Comparison of ENCODE assay signal across 2 cellular contexts in genomic region chr19:4889034-4889825, GRCh38.
TF ChIP-seq lines count a peak whose summit lies in the region.

No MANE protein-coding gene starts in this region.

TF ChIP-seq in K562, 482 proteins besides CTCF, POLR2A, EP300 and RAD21 (continues in another document):
- TF ChIP-seq ZNF274 (IDR thresholded peaks at IDR 0.05; ENCODE audit: borderline replicate concordance, low read depth, low read length) (no peak), AFF4 (CRISPR knock-in tag; IDR thresholded peaks at IDR 0.05) (no peak), RBM15 (IDR thresholded peaks at IDR 0.05; ENCODE audit: insufficient read depth, low read length) (no peak), KAT8 (IDR thresholded peaks at IDR 0.05; ENCODE audit: low read depth) (no peak), JUN (IDR thresholded peaks at IDR 0.05; ENCODE audit: borderline replicate concordance, low read depth, low read length) (no peak), JUN (CRISPR knock-in tag; IDR thresholded peaks at IDR 0.05; ENCODE audit: borderline replicate concordance) (no peak), LCOR (CRISPR knock-in tag; IDR thresholded peaks at IDR 0.05) (no peak), ZKSCAN8 (CRISPR knock-in tag; IDR thresholded peaks at IDR 0.05) (no peak), MTA1 (IDR thresholded peaks at IDR 0.05; ENCODE audit: borderline replicate concordance) (no peak), ELK3 (CRISPR knock-in tag; IDR thresholded peaks at IDR 0.05) (no peak), KDM5B (IDR thresholded peaks at IDR 0.05; ENCODE audit: insufficient replicate concordance, low read depth, low read length) (no peak), CHD2 (IDR thresholded peaks at IDR 0.05; ENCODE audit: low read depth, low read length) (no peak), PTTG1 (tag; IDR thresholded peaks at IDR 0.05; ENCODE audit: low read depth) (no peak), IRF9 (tag; IDR thresholded peaks at IDR 0.05) (no peak), GABPB1 (CRISPR knock-in tag; IDR thresholded peaks at IDR 0.05) (no peak), E2F8 (IDR thresholded peaks at IDR 0.05; ENCODE audit: low read depth, partially characterized antibody) (no peak), ZNF354B (CRISPR knock-in tag; IDR thresholded peaks at IDR 0.05) (no peak), POU5F1 (IDR thresholded peaks at IDR 0.05; ENCODE audit: borderline replicate concordance, low read depth, low read length, partially characterized antibody) (no peak), DIDO1 (tag; IDR thresholded peaks at IDR 0.05; ENCODE audit: low read depth) (no peak), HDAC1 (IDR thresholded peaks at IDR 0.05) (peak in 1 of 2 experiments; percentile 94; a peak in 2 of 4 replicates), ZNF3 (CRISPR knock-in tag; IDR thresholded peaks at IDR 0.05) (no peak), NRF1 (conservative IDR thresholded peaks at IDR 0.05 in 1 of 2, IDR thresholded peaks at IDR 0.05 in 1 of 2) (no peak), SIN3A (IDR thresholded peaks at IDR 0.05; ENCODE audit: borderline replicate concordance in 2 of 2, control insufficient read depth in 1 of 2, low read depth in 2 of 2, low read length in 2 of 2) (no peak), NELFE (IDR thresholded peaks at IDR 0.05; ENCODE audit: insufficient read depth, insufficient read length) (no peak), TRIM24 (IDR thresholded peaks at IDR 0.05) (peak in 1 of 2 experiments; percentile 44; a peak in 1 of 4 replicates), TGIF2 (CRISPR knock-in tag; IDR thresholded peaks at IDR 0.05) (no peak), TEAD2 (tag; IDR thresholded peaks at IDR 0.05) (no peak), ZNF263 (CRISPR knock-in tag; IDR thresholded peaks at IDR 0.05; ENCODE audit: borderline replicate concordance) (no peak), NFIC (IDR thresholded peaks at IDR 0.05) (0 out of 2 replicates have a peak, but pooled peaks have one; percentile 28)

TF ChIP-seq in GM23338, 12 proteins besides CTCF, POLR2A, EP300 and RAD21:
- no peak for TF ChIP-seq REST (IDR thresholded peaks at IDR 0.05; ENCODE audit: unreplicated experiment)
- TF ChIP-seq ZNF114 (CRISPR knock-in tag; IDR thresholded peaks at IDR 0.05) = no peak
- TF ChIP-seq ETS1 (IDR thresholded peaks at IDR 0.05) = no peak
- no peak for TF ChIP-seq NANOG (IDR thresholded peaks at IDR 0.05; ENCODE audit: borderline replicate concordance)
- TF ChIP-seq ZNF331 (CRISPR knock-in tag; IDR thresholded peaks at IDR 0.05; ENCODE audit: low read depth) = no peak
- TF ChIP-seq CREB1 (CRISPR knock-in tag; IDR thresholded peaks at IDR 0.05; ENCODE audit: low read depth) = no peak
- TF ChIP-seq STAT1 (IDR thresholded peaks at IDR 0.05; ENCODE audit: unreplicated experiment) = no peak
- TF ChIP-seq EZH2 (IDR thresholded peaks at IDR 0.05; ENCODE audit: low read depth, unreplicated experiment) = no peak
- no peak for TF ChIP-seq JUNB (IDR thresholded peaks at IDR 0.05; ENCODE audit: unreplicated experiment)
- TF ChIP-seq POLR2AphosphoS5 (IDR thresholded peaks at IDR 0.05; ENCODE audit: low read depth) = no peak
